8 cellular contexts compared by ENCODE assay signal in genomic region chr3:39255503-39256325, GRCh38. TPM values are rescaled to one million over a fixed set of nuclear protein-coding genes. Genes with fewer than 3 reads are reported as not detected.
DNase-seq lines count a peak whose midpoint lies in the region; ATAC-seq and TF ChIP-seq lines count a peak whose summit lies in the region.

No MANE protein-coding gene starts in this region.

- no peaks in the 10 kb centered on the region for H3K79me1 ChIP-seq in trophoblast cell (ENCODE audit: low read length)

- H3K4me2 ChIP-seq in trophoblast cell (ENCODE audit: low read length) = no peak overlapping the region

- no peak overlapping the region for H3K27ac ChIP-seq in trophoblast cell (ENCODE audit: low read depth, low read length)

- peaks cover 7% of the 10 kb centered on the region for H3K4me1 Mint-ChIP-seq in endothelial cell (ENCODE audit: unreplicated experiment)

- H3K79me2 ChIP-seq in trophoblast cell (ENCODE audit: control insufficient read depth, insufficient read depth, low read length, poor library complexity) = no peaks in the 10 kb centered on the region

- WGBS in trophoblast cell (ENCODE audit: extremely low coverage, insufficient coverage, insufficient read length) = no CpG with 5 or more reads among the region's 5 CpGs

- H3K4me3 Mint-ChIP-seq in endothelial cell (ENCODE audit: unreplicated experiment) = no peak overlapping the region

- no peaks in the 10 kb centered on the region for H3K36me3 ChIP-seq in trophoblast cell (ENCODE audit: control insufficient read depth in 1 of 2, insufficient read depth in 2 of 2, low read length in 2 of 2)

- H3K36me3 Mint-ChIP-seq in endothelial cell (ENCODE audit: low read depth, unreplicated experiment) = peaks cover 2% of the 10 kb centered on the region

- no peak overlapping the region for H2BK5ac ChIP-seq in trophoblast cell (ENCODE audit: low read depth, low read length, poor library complexity)

- H3K18ac ChIP-seq in trophoblast cell (ENCODE audit: low read length) = no peak overlapping the region

- no peak overlapping the region for H3K4me3 ChIP-seq in trophoblast cell (ENCODE audit: low read depth, low read length)

- ATAC-seq in GM18907 (IDR thresholded peaks at IDR 0.05; ENCODE audit: unreplicated experiment) (peak; percentile 98), HG03064 (IDR thresholded peaks at IDR 0.05; ENCODE audit: low read depth, unreplicated experiment) (peak; percentile 99)

- H3K9me3 Mint-ChIP-seq in endothelial cell (ENCODE audit: unreplicated experiment) = no peaks in the 10 kb centered on the region

- no peak overlapping the region for H2AK5ac ChIP-seq in trophoblast cell (ENCODE audit: low read length)

- peaks cover 3% of the 10 kb centered on the region for H3K9me3 ChIP-seq in trophoblast cell (ENCODE audit: insufficient read depth, low read depth, low read length)

- H4K12ac ChIP-seq in trophoblast cell (ENCODE audit: low read depth, low read length) = no peak overlapping the region

- H4K8ac ChIP-seq in trophoblast cell (ENCODE audit: low read depth, low read length) = no peak overlapping the region

- no peak overlapping the region for H2BK12ac ChIP-seq in trophoblast cell (ENCODE audit: low read length)

- no peak for TF ChIP-seq CTCF in endothelial cell (IDR thresholded peaks at IDR 0.05; ENCODE audit: unreplicated experiment)

- H3K27me3 ChIP-seq in trophoblast cell (ENCODE audit: insufficient read depth, low read length) = no peaks in the 10 kb centered on the region

- peak overlapping the region; percentile 66 for H3K23ac ChIP-seq in trophoblast cell (ENCODE audit: low read length)

- H4K91ac ChIP-seq in trophoblast cell (ENCODE audit: low read depth, low read length) = no peak overlapping the region

- DNase-seq in Ammon's horn (ENCODE audit: low spot score) (peak; percentile 74), SKM-1 (lab: John Stamatoyannopoulos, UW; ENCODE audit: unreplicated experiment) (peak; percentile 96), trophoblast cell (peak in 1 of 2 donors; percentile 4), endothelial cell (ENCODE audit: low spot score) (no peak), hepatic stellate cell (ENCODE audit: low spot score) (no peak)
- no peak for DNase-seq in activated effector memory CD4-positive, alpha-beta T cell treated with anti-CD3 and anti-CD28 coated beads, Interleukin-2, amount 50 U/mL, for 16 hours

- H3K27ac Mint-ChIP-seq in endothelial cell (ENCODE audit: unreplicated experiment) = no peak overlapping the region

- H3K4ac ChIP-seq in trophoblast cell (ENCODE audit: low read depth, low read length) = no peak overlapping the region

- peaks cover 0 to 3% of the 10 kb centered on the region in 2 experiments for H3K4me1 ChIP-seq in trophoblast cell (ENCODE audit: control insufficient read depth in 1 of 2, insufficient read depth in 2 of 2, low read length in 2 of 2)

- no peaks in the 10 kb centered on the region for H3K27me3 Mint-ChIP-seq in endothelial cell (ENCODE audit: unreplicated experiment)

- H3K9ac ChIP-seq in trophoblast cell (ENCODE audit: low read length) = no peak overlapping the region

- H3K14ac ChIP-seq in trophoblast cell (ENCODE audit: low read length) = no peak overlapping the region

- H2BK120ac ChIP-seq in trophoblast cell (ENCODE audit: insufficient read depth, low read length, poor library complexity) = no peak overlapping the region

- no peak overlapping the region for H2AFZ ChIP-seq in trophoblast cell (ENCODE audit: insufficient read depth, low read length, poor library complexity)

RNA-seq across cellular contexts. Expression of gene CX3CR1, which starts 24.1 kb away (rescaled TPM):
- polyA plus RNA-seq in trophoblast cell (2013) = 0.06 and 0.07 TPM in 2 replicates
- 4.2 TPM for total RNA-seq in endothelial cell (ENCODE audit: unreplicated experiment)

Comparison
In these comparisons a context has a peak if more than half of its experiments do, and no peak if none do; other contexts are left out.
1. DNase-seq: peak in Ammon's horn (single experiment) and SKM-1 (single experiment); none in endothelial cell (single experiment), hepatic stellate cell (single experiment) and activated effector memory CD4-positive, alpha-beta T cell treated with anti-CD3 and anti-CD28 coated beads, Interleukin-2, amount 50 U/mL, for 16 hours (single experiment).